In the genomic region with DNA sequence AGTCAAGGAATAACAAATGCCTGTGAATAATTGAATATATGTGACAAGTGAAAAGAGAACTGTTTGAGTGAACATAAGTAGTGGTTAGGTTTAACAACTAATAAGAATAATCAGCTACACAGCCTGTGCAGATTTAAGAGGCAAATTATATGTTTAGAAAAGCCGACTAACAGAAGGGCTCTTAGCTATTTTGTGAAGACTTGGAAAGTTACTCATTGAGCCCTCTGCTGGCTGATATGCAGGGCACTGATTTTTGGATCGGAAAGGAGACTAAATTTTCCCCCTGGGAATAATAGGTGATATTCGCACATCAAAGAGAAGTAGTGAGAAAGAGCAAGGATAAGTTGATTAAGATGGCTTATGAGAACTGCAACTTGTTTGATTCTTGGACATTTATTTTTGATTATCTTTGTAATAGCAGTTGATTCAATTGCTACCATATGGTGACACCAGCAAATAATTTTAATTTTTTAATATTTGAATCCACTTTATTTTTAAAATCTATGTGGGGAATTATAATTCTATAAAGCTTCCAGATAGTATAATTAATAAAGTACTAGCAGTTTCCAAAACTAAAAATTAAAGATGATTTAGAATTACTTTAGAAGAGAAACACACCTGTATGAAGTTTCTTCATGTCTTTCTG, we compare ENCODE assay signal across 8 cellular contexts.
DNase-seq lines count a peak whose midpoint lies in the region; ATAC-seq and TF ChIP-seq lines count a peak whose summit lies in the region.

No MANE protein-coding gene starts in this region.

- H3K4me1 ChIP-seq in RWPE2 (ENCODE audit: insufficient read depth, poor library complexity, severe bottlenecking) (no peaks in the 10 kb centered on the region), gastrocnemius medialis (no peaks in the 10 kb centered on the region)

- TF ChIP-seq POLR2A in gastrocnemius medialis (IDR thresholded peaks at IDR 0.05) = no peak

- no peaks in the 10 kb centered on the region for H3K9me3 ChIP-seq in RWPE2 (ENCODE audit: severe bottlenecking)
- no peaks in the 10 kb centered on the region for H3K9me3 ChIP-seq in gastrocnemius medialis

- in situ Hi-C loops in gastrocnemius medialis (cut with MboI; ENCODE audit: low sequenced_read_pairs in 4 of 4) = no loop called here

- H3K27ac ChIP-seq in RWPE2 (ENCODE audit: poor library complexity, severe bottlenecking) (no peak overlapping the region), gastrocnemius medialis (no peak overlapping the region)

- H3K36me3 ChIP-seq in RWPE2 (ENCODE audit: low read depth) = no peaks in the 10 kb centered on the region
- no peaks in the 10 kb centered on the region for H3K36me3 ChIP-seq in gastrocnemius medialis

- TF ChIP-seq CTCF in RWPE2 (IDR thresholded peaks at IDR 0.05; ENCODE audit: poor library complexity, severe bottlenecking) = peak; percentile 76
- peak in 3 of 5 experiments; percentile 24 to 58 (median 45) for TF ChIP-seq CTCF in gastrocnemius medialis (IDR thresholded peaks at IDR 0.05 in 4 of 5, conservative IDR thresholded peaks at IDR 0.05 in 1 of 5)

- no peak overlapping the region for H3K4me3 ChIP-seq in RWPE2 (ENCODE audit: severe bottlenecking)
- H3K4me3 ChIP-seq in gastrocnemius medialis = no peak overlapping the region

- DNase-seq in DMS153 (lab: John Stamatoyannopoulos, UW) (peak; percentile 7), RWPE2 (ENCODE audit: low spot score) (no peak), globus pallidus (ENCODE audit: low spot score) (peak; percentile 64), gastrocnemius medialis (no peak), T-helper 2 cell (no peak)

- intact Hi-C loops in gastrocnemius medialis (cut with DNase I; ENCODE audit: low total_unique reads) = loop anchor here (5.0 kb wide), 1 partner anchor 181 kb away; no protein-coding TSS in a partner anchor

- ATAC-seq in HG03442 (IDR thresholded peaks at IDR 0.05; ENCODE audit: unreplicated experiment) (peak; percentile 45), RWPE2 (ENCODE audit: low read depth) (peak; percentile 36; the same call in 1 of the 3 replicates), gastrocnemius medialis (no peak), GM19324 (IDR thresholded peaks at IDR 0.05; ENCODE audit: low FRiP score, unreplicated experiment) (no peak), HG02870 (IDR thresholded peaks at IDR 0.05; ENCODE audit: unreplicated experiment) (no peak)

- H3K27me3 ChIP-seq in RWPE2 (ENCODE audit: insufficient read depth, poor library complexity, severe bottlenecking) = peaks cover 2% of the 10 kb centered on the region
- no peaks in the 10 kb centered on the region for H3K27me3 ChIP-seq in gastrocnemius medialis

Comparison
In these comparisons a context has a peak if more than half of its experiments do, and no peak if none do; other contexts are left out.
1. DNase-seq: peak in DMS153 (single experiment) and globus pallidus (single experiment); none in RWPE2 (single experiment), gastrocnemius medialis (0 of 2) and T-helper 2 cell (0 of 5).
2. ATAC-seq: peak in HG03442 (single experiment) and RWPE2 (single experiment); none in gastrocnemius medialis (0 of 2), GM19324 (single experiment) and HG02870 (single experiment).